8 cellular contexts compared by ENCODE assay signal in genomic region chrX:13078739-13079444, GRCh38. TPM values are rescaled to one million over a fixed set of nuclear protein-coding genes. Genes with fewer than 3 reads are reported as not detected.
A peak's percentile ranks its signal among the peaks of the same experiment; 100 is the strongest.
DNase-seq lines count a peak whose midpoint lies in the region; ATAC-seq and TF ChIP-seq lines count a peak whose summit lies in the region.

No MANE protein-coding gene starts in this region.

- DNase-seq in Right ventricle myocardium inferior (ENCODE audit: missing footprints) (peak; percentile 60), cardiac septum (ENCODE audit: low spot score) (no peak), iris pigment epithelial cell (ENCODE audit: low read depth) (peak; percentile 86)
- DNase-seq in activated CD8-positive, alpha-beta T cell treated with anti-CD3 and anti-CD28 coated beads, Interleukin-2, amount 10 ng/mL, durations not matched to agents 7 days and 5 days, result no peak
- DNase-seq in stimulated activated naive CD8-positive, alpha-beta T cell treated with anti-CD3 and anti-CD28 coated beads, Interleukin-15, amount 100 ng/mL, for 72 hours, result no peak

- H3K27me3 Mint-ChIP-seq in activated CD8-positive, alpha-beta T cell treated with anti-CD3 and anti-CD28 coated beads, Interleukin-2, amount 10 ng/mL, durations not matched to agents 7 days and 5 days (ENCODE audit: low read depth), result no peaks in the 10 kb centered on the region
- no peaks in the 10 kb centered on the region for H3K27me3 Mint-ChIP-seq in stimulated activated naive CD8-positive, alpha-beta T cell treated with anti-CD3 and anti-CD28 coated beads, Interleukin-15, amount 100 ng/mL, for 72 hours

- intact Hi-C loops in Right ventricle myocardium inferior (cut with DNase I), result no loop called here
- intact Hi-C loops in cardiac septum (cut with DNase I), result no loop called here

- no peak for TF ChIP-seq POLR2A in GM18505 (IDR thresholded peaks at IDR 0.05; ENCODE audit: borderline replicate concordance, extremely low read depth, insufficient read depth, insufficient read length)

- POLR2A ChIA-PET in activated CD8-positive, alpha-beta T cell treated with anti-CD3 and anti-CD28 coated beads, Interleukin-2, amount 10 ng/mL, durations not matched to agents 7 days and 5 days (lab: Charles Lee), result interaction anchor here (0.5 to 2.0 kb wide), 3 partner anchors 99 to 102 kb away, joined by 3 to 8 read pairs (median 3); no protein-coding TSS in a partner anchor

- peak overlapping the region; percentile 86 for H3K27ac Mint-ChIP-seq in activated CD8-positive, alpha-beta T cell treated with anti-CD3 and anti-CD28 coated beads, Interleukin-2, amount 10 ng/mL, durations not matched to agents 7 days and 5 days
- peak overlapping the region; percentile 88 to 97 for H3K27ac Mint-ChIP-seq in stimulated activated naive CD8-positive, alpha-beta T cell treated with anti-CD3 and anti-CD28 coated beads, Interleukin-15, amount 100 ng/mL, for 72 hours

- peaks cover 10% of the 10 kb centered on the region for H3K36me3 Mint-ChIP-seq in activated CD8-positive, alpha-beta T cell treated with anti-CD3 and anti-CD28 coated beads, Interleukin-2, amount 10 ng/mL, durations not matched to agents 7 days and 5 days (ENCODE audit: low read depth)

- peak overlapping the region; percentile 58 for H3K4me3 Mint-ChIP-seq in activated CD8-positive, alpha-beta T cell treated with anti-CD3 and anti-CD28 coated beads, Interleukin-2, amount 10 ng/mL, durations not matched to agents 7 days and 5 days
- peak overlapping the region; percentile 69 to 75 for H3K4me3 Mint-ChIP-seq in stimulated activated naive CD8-positive, alpha-beta T cell treated with anti-CD3 and anti-CD28 coated beads, Interleukin-15, amount 100 ng/mL, for 72 hours

- peaks cover 92% of the 10 kb centered on the region for H3K4me1 Mint-ChIP-seq in activated CD8-positive, alpha-beta T cell treated with anti-CD3 and anti-CD28 coated beads, Interleukin-2, amount 10 ng/mL, durations not matched to agents 7 days and 5 days (ENCODE audit: low read depth)
- peaks cover 92% of the 10 kb centered on the region for H3K4me1 Mint-ChIP-seq in stimulated activated naive CD8-positive, alpha-beta T cell treated with anti-CD3 and anti-CD28 coated beads, Interleukin-15, amount 100 ng/mL, for 72 hours

- ATAC-seq in Right ventricle myocardium inferior (peak; percentile 83), GM21526 (IDR thresholded peaks at IDR 0.05; ENCODE audit: low FRiP score, unreplicated experiment) (no peak), HG02973 (IDR thresholded peaks at IDR 0.05; ENCODE audit: unreplicated experiment) (no peak), GM18505 (IDR thresholded peaks at IDR 0.05; ENCODE audit: unreplicated experiment) (no peak)
- ATAC-seq in activated CD8-positive, alpha-beta T cell treated with anti-CD3 and anti-CD28 coated beads, Interleukin-2, amount 10 ng/mL, durations not matched to agents 7 days and 5 days, result no peak
- ATAC-seq in stimulated activated naive CD8-positive, alpha-beta T cell treated with anti-CD3 and anti-CD28 coated beads, Interleukin-15, amount 100 ng/mL, for 72 hours, result no peak

- H3K9me3 Mint-ChIP-seq in activated CD8-positive, alpha-beta T cell treated with anti-CD3 and anti-CD28 coated beads, Interleukin-2, amount 10 ng/mL, durations not matched to agents 7 days and 5 days (ENCODE audit: insufficient read depth), result no peaks in the 10 kb centered on the region
- H3K9me3 Mint-ChIP-seq in stimulated activated naive CD8-positive, alpha-beta T cell treated with anti-CD3 and anti-CD28 coated beads, Interleukin-15, amount 100 ng/mL, for 72 hours, result no peaks in the 10 kb centered on the region

- CTCF ChIA-PET in activated CD8-positive, alpha-beta T cell treated with anti-CD3 and anti-CD28 coated beads, Interleukin-2, amount 10 ng/mL, durations not matched to agents 7 days and 5 days (lab: Charles Lee), result no interaction called here

RNA-seq across cellular contexts. Expression of gene FAM9C, which starts 34.5 kb away (rescaled TPM):
- total RNA-seq in Right ventricle myocardium inferior (0.38 TPM), cardiac septum (not detected)
- total RNA-seq in activated CD8-positive, alpha-beta T cell treated with anti-CD3 and anti-CD28 coated beads, Interleukin-2, amount 10 ng/mL, durations not matched to agents 7 days and 5 days, result not detected

Comparison
In these comparisons a context has a peak if more than half of its experiments do, and no peak if none do; other contexts are left out.
1. DNase-seq: peak in Right ventricle myocardium inferior (single experiment) and iris pigment epithelial cell (single experiment); none in cardiac septum (single experiment), activated CD8-positive, alpha-beta T cell treated with anti-CD3 and anti-CD28 coated beads, Interleukin-2, amount 10 ng/mL, durations not matched to agents 7 days and 5 days (single experiment) and stimulated activated naive CD8-positive, alpha-beta T cell treated with anti-CD3 and anti-CD28 coated beads, Interleukin-15, amount 100 ng/mL, for 72 hours (0 of 2).